8 cellular contexts compared by ENCODE assay signal in the genomic region with DNA sequence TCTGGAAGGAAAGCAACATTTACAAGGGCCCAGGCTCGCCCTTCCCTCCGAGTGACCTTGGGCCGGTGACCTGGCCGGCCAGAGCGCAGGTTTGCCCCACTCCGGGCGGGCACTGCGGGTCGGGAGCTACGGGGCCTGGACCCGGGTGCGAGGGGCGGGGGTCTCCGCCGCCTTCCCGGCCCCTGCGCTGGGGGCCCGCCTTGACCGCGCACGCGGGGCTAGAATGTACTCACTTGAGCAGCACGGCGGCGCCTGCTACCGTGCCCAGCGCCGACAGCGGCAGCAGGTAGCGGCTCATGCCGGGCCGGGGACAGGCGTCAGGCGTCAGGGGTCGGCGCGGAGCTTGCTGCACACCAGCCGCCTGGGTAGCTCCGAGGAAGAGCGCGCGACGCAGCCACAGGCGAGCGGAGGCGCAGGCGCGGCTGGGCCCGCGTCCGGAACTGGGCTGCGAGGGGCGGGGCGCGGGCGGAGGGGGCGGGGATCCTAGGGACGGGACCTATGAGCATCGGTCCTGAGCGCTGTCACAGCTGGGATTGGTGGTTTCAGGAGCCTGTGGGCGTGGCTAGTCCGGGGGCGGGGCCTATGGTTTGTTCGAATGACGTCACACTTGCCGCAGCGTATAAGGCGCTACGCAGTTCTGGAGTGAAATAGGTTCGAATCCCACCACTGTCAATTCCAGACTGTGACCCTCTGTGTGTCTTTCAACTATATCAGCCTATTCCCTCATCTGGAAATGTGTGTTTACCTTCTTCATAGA. TPM values are rescaled to one million over a fixed set of nuclear protein-coding genes. Genes with fewer than 3 reads are reported as not detected.
DNase-seq lines count a peak whose midpoint lies in the region; ATAC-seq and TF ChIP-seq lines count a peak whose summit lies in the region.

A gene with protein sequence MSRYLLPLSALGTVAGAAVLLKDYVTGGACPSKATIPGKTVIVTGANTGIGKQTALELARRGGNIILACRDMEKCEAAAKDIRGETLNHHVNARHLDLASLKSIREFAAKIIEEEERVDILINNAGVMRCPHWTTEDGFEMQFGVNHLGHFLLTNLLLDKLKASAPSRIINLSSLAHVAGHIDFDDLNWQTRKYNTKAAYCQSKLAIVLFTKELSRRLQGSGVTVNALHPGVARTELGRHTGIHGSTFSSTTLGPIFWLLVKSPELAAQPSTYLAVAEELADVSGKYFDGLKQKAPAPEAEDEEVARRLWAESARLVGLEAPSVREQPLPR (minus strand): TSS at position 414 of the 757 bp plus-strand sequence. CDS start 116 bp downstream, at position 298.

- H3K4me3 ChIP-seq in DOHH2 (ENCODE audit: low read length) = peak within 1 kb of the TSS; percentile 99
- H3K4me3 ChIP-seq in MG63 = peak within 1 kb of the TSS; percentile 82
- H3K4me3 ChIP-seq in fibroblast of pulmonary artery (replicated peaks; ENCODE audit: low read depth, low read length) = peak within 1 kb of the TSS; percentile 64

- H3K4me1 ChIP-seq in DOHH2 (ENCODE audit: control insufficient read depth, low read length) = peaks cover 13% of the 10 kb centered on the region

- peak within 1 kb of the TSS; percentile 83 for H3K4me3 Mint-ChIP-seq in activated T-helper 17 cell treated with anti-CD3 and anti-CD28 coated beads, Interleukin-2, amount 50 U/mL, for 72 hours
- peak within 1 kb of the TSS; percentile 87 for H3K4me3 Mint-ChIP-seq in natural killer cell treated with Interleukin-12 subunit alpha and Interleukin-12 subunit beta and Interleukin-15 and Interleukin-18, amount 100 ng/mL, for 72 hours

- peaks cover 3% of the 10 kb centered on the region for H3K27me3 ChIP-seq in DOHH2 (ENCODE audit: control insufficient read depth, low read length)
- peaks cover 18% of the 10 kb centered on the region for H3K27me3 ChIP-seq in MG63

- peak within 1 kb of the TSS; percentile 95 for H3K4me2 ChIP-seq in DOHH2 (ENCODE audit: low read length)

- no peaks in the 10 kb centered on the region for H3K9me2 ChIP-seq in DOHH2 (replicated peaks; ENCODE audit: control insufficient read depth, low read length)

- H4K20me1 ChIP-seq in DOHH2 (ENCODE audit: control insufficient read depth, insufficient read depth, low read depth, low read length) = peaks cover 6% of the 10 kb centered on the region; the same call in 1 of the 2 replicates

- H3K9me3 ChIP-seq in DOHH2 (ENCODE audit: control insufficient read depth, insufficient read depth, low read length) = no peaks in the 10 kb centered on the region
- no peaks in the 10 kb centered on the region for H3K9me3 ChIP-seq in MG63

- H3K27ac ChIP-seq in DOHH2 (ENCODE audit: low read depth, low read length) = peak within 1 kb of the TSS; percentile 41

- H3K9me3 Mint-ChIP-seq in activated T-helper 17 cell treated with anti-CD3 and anti-CD28 coated beads, Interleukin-2, amount 50 U/mL, for 72 hours = no peaks in the 10 kb centered on the region
- no peaks in the 10 kb centered on the region for H3K9me3 Mint-ChIP-seq in natural killer cell treated with Interleukin-12 subunit alpha and Interleukin-12 subunit beta and Interleukin-15 and Interleukin-18, amount 100 ng/mL, for 72 hours

- DNase-seq in H4 (ENCODE audit: low spot score) (peak; percentile 98), MG63 (peak; percentile 96), fibroblast of pulmonary artery (ENCODE audit: low read depth) (peak; percentile 97)
- peak; percentile 98 for DNase-seq in natural killer cell treated with Interleukin-12 subunit alpha and Interleukin-12 subunit beta and Interleukin-15 and Interleukin-18, amount 100 ng/mL, for 72 hours (ENCODE audit: low spot score)
- peak; percentile 93 to 97 (median 96) for DNase-seq in stimulated activated naive CD4-positive, alpha-beta T cell (lab: John Stamatoyannopoulos, UW)

- peaks cover 4% of the 10 kb centered on the region for H3K4me1 Mint-ChIP-seq in activated T-helper 17 cell treated with anti-CD3 and anti-CD28 coated beads, Interleukin-2, amount 50 U/mL, for 72 hours
- H3K4me1 Mint-ChIP-seq in natural killer cell treated with Interleukin-12 subunit alpha and Interleukin-12 subunit beta and Interleukin-15 and Interleukin-18, amount 100 ng/mL, for 72 hours (ENCODE audit: low read depth in 2 of 2) = peaks cover 9 to 20% of the 10 kb centered on the region in 2 donors

- TF ChIP-seq POLR2A in Raji (IDR thresholded peaks at IDR 0.05; ENCODE audit: insufficient read depth, low read depth, low read length) = peak; percentile 82

- TF ChIP-seq CTCF in DOHH2 (IDR thresholded peaks at IDR 0.05; ENCODE audit: low read depth, low read length, poor library complexity, severe bottlenecking) (no peak), fibroblast of pulmonary artery (IDR thresholded peaks at IDR 0.05; ENCODE audit: low read length, missing control alignments) (no peak)

- peak; percentile 100 for ATAC-seq in activated T-helper 17 cell treated with anti-CD3 and anti-CD28 coated beads, Interleukin-2, amount 50 U/mL, for 72 hours (replicated peaks)
- peak; percentile 100 for ATAC-seq in natural killer cell treated with Interleukin-12 subunit alpha and Interleukin-12 subunit beta and Interleukin-15 and Interleukin-18, amount 100 ng/mL, for 72 hours

- peak within 1 kb of the TSS; percentile 52 for H3K27ac Mint-ChIP-seq in activated T-helper 17 cell treated with anti-CD3 and anti-CD28 coated beads, Interleukin-2, amount 50 U/mL, for 72 hours
- H3K27ac Mint-ChIP-seq in natural killer cell treated with Interleukin-12 subunit alpha and Interleukin-12 subunit beta and Interleukin-15 and Interleukin-18, amount 100 ng/mL, for 72 hours = peak within 1 kb of the TSS; percentile 56 to 75

- peaks cover 21% of the 10 kb centered on the region for H3K36me3 Mint-ChIP-seq in activated T-helper 17 cell treated with anti-CD3 and anti-CD28 coated beads, Interleukin-2, amount 50 U/mL, for 72 hours (ENCODE audit: low read depth)
- H3K36me3 Mint-ChIP-seq in natural killer cell treated with Interleukin-12 subunit alpha and Interleukin-12 subunit beta and Interleukin-15 and Interleukin-18, amount 100 ng/mL, for 72 hours = no peaks in the 10 kb centered on the region

- H3F3A ChIP-seq in DOHH2 (ENCODE audit: control insufficient read depth, insufficient read depth) = no peaks in the 10 kb centered on the region

- peaks cover 10% of the 10 kb centered on the region for H3K36me3 ChIP-seq in DOHH2 (ENCODE audit: control insufficient read depth, low read length)
- H3K36me3 ChIP-seq in MG63 = peaks cover 17% of the 10 kb centered on the region

- H3K79me2 ChIP-seq in DOHH2 (ENCODE audit: control insufficient read depth, low read length) = peaks cover 20% of the 10 kb centered on the region

- H3K27me3 Mint-ChIP-seq in activated T-helper 17 cell treated with anti-CD3 and anti-CD28 coated beads, Interleukin-2, amount 50 U/mL, for 72 hours = peaks cover 18% of the 10 kb centered on the region
- peaks cover 18 to 21% of the 10 kb centered on the region in 2 donors for H3K27me3 Mint-ChIP-seq in natural killer cell treated with Interleukin-12 subunit alpha and Interleukin-12 subunit beta and Interleukin-15 and Interleukin-18, amount 100 ng/mL, for 72 hours

RNA-seq across cellular contexts. Expression of the gene that starts here (rescaled TPM):
- 18.1 and 43.0 TPM in 2 replicates for total RNA-seq in H4 (2014; rRNA removed; shearing (Covaris generic))
- total RNA-seq in MG63 (2014; rRNA removed; shearing (Covaris generic); ENCODE audit: low replicate concordance) = 17.9 and 23.8 TPM in 2 replicates
- total RNA-seq in activated T-helper 17 cell treated with anti-CD3 and anti-CD28 coated beads, Interleukin-2, amount 50 U/mL, for 72 hours = 10 to 100 TPM; 20.4 to 25.0 TPM
- total RNA-seq in natural killer cell treated with Interleukin-12 subunit alpha and Interleukin-12 subunit beta and Interleukin-15 and Interleukin-18, amount 100 ng/mL, for 72 hours = 10 to 100 TPM; 13.4 to 31.0 TPM

Comparison
In these comparisons a context has a peak if more than half of its experiments do, and no peak if none do; other contexts are left out.
1. Peak in every context shown above with its lines: DNase-seq, ATAC-seq, H3K4me3 ChIP-seq and H3K27ac ChIP-seq.